27 cellular contexts compared by ENCODE assay signal in genomic region chr1:15148004-15148403, GRCh38. TPM values are rescaled to one million over a fixed set of nuclear protein-coding genes. Genes with fewer than 3 reads are reported as not detected.
DNase-seq lines count a peak whose midpoint lies in the region; ATAC-seq, FAIRE-seq and TF ChIP-seq lines count a peak whose summit lies in the region.
"Had no signal": no experiment of that assay in that cellular context is flagged by ENCODE, and none has a peak within 500 bp of the region (broad histone marks: within the 10 kb centered on the region; RNA-seq: fewer than 3 reads in every experiment).

No MANE protein-coding gene starts in this region.

- no peak overlapping the region for H3K9ac ChIP-seq in HepG2 (ENCODE audit: insufficient read depth, low read depth, low read length)
- H3K9ac ChIP-seq: BLaER1 treated with 17β-estradiol and CSF1 and Interleukin-3, amounts not matched to agents 10 nM and 100 nM had no signal

- no peak overlapping the region for H3K4me3 Mint-ChIP-seq in WTC11
- H3K4me3 Mint-ChIP-seq: CD14-positive monocyte; CD4-positive, alpha-beta T cell; CD8-positive, alpha-beta memory T cell; GM23338; H9 had no signal

- H3K27me3 ChIP-seq in HepG2 (ENCODE audit: control insufficient read depth in 1 of 2, insufficient read depth in 2 of 2, low read length in 2 of 2), result no peaks in the 10 kb centered on the region
- H3K27me3 ChIP-seq in right lobe of liver, result peaks cover 0 to 12% of the 10 kb centered on the region in 2 donors
- H3K27me3 ChIP-seq in body of pancreas, result no peaks in the 10 kb centered on the region
- H3K27me3 ChIP-seq in foreskin keratinocyte, result no peaks in the 10 kb centered on the region
- H3K27me3 ChIP-seq in left lung, result peaks cover 0 to 21% of the 10 kb centered on the region in 2 donors
- H3K27me3 ChIP-seq: BE2C had no signal

- WGBS in HepG2 (ENCODE audit: low lambda C conversion rate), result 93% methylated on average over 6 of the region's 6 CpGs
- 50% methylated on average over 3 of the region's 6 CpGs for WGBS in right lobe of liver (ENCODE audit: insufficient coverage, low coverage, low lambda C conversion rate, missing lambda C conversion rate)
- 82 to 84% methylated on average over 6 of the region's 6 CpGs for WGBS in body of pancreas, 2 donors

- no peaks in the 10 kb centered on the region for H3K36me3 Mint-ChIP-seq in WTC11
- H3K36me3 Mint-ChIP-seq: CD14-positive monocyte had no signal

- H3K9me3 ChIP-seq in HepG2 (ENCODE audit: low read length) (no peaks in the 10 kb centered on the region), right lobe of liver (no peaks in the 10 kb centered on the region), body of pancreas (no peaks in the 10 kb centered on the region), left lung (no peaks in the 10 kb centered on the region)
- H3K9me3 ChIP-seq: BE2C; BLaER1 treated with 17β-estradiol and CSF1 and Interleukin-3, amounts not matched to agents 10 nM and 100 nM had no signal

- H3K27me3 Mint-ChIP-seq in WTC11 (ENCODE audit: low read depth), result peaks cover 17% of the 10 kb centered on the region

- no peak overlapping the region for H3K27ac ChIP-seq in HepG2 (ENCODE audit: extremely low read length, insufficient read depth, low read length)
- no peak overlapping the region for H3K27ac ChIP-seq in right lobe of liver
- peak overlapping the region; percentile 29 to 76 (median 68) for H3K27ac ChIP-seq in body of pancreas
- peak overlapping the region; percentile 29 for H3K27ac ChIP-seq in foreskin keratinocyte
- no peak overlapping the region for H3K27ac ChIP-seq in left lung
- H3K27ac ChIP-seq: 22Rv1; BLaER1 treated with 17β-estradiol and CSF1 and Interleukin-3, amounts not matched to agents 10 nM and 100 nM had no signal

- POLR2A ChIA-PET in HepG2 (lab: Yijun Ruan, JAX), result no interaction called here
- POLR2A ChIA-PET in WTC11 (lab: Charles Lee), result no interaction called here

- no peaks in the 10 kb centered on the region for H4K20me1 ChIP-seq in HepG2 (ENCODE audit: insufficient read depth, low read length)

- DNase-seq in HepG2 (ENCODE audit: low spot score), result no peak
- DNase-seq in right lobe of liver, result no peak
- DNase-seq in body of pancreas, result no peak
- no peak for DNase-seq in foreskin keratinocyte
- DNase-seq in WTC11 (ENCODE audit: low spot score), result no peak
- DNase-seq in left lung, result no peak
- DNase-seq in activated CD4-positive, alpha-beta T cell treated with anti-CD3 and anti-CD28 coated beads for 48 hours, result no peak
- DNase-seq in OCI-M1 (lab: John Stamatoyannopoulos, UW), result no peak
- DNase-seq: ACHN; AML-193; BE2C; CD4-positive, alpha-beta T cell; CD8-positive, alpha-beta memory T cell; DMS 273 treated with DMSO at 0.1 percent for 48 hours; DMS79; EL; GDM1; H9 had no signal

- H3K4me3 ChIP-seq in HepG2 (replicated peaks in 1 of 3; ENCODE audit: insufficient read depth in 1 of 3, low read depth in 2 of 3, low read length in 3 of 3), result no peak overlapping the region
- no peak overlapping the region for H3K4me3 ChIP-seq in right lobe of liver
- no peak overlapping the region for H3K4me3 ChIP-seq in body of pancreas
- H3K4me3 ChIP-seq in left lung, result no peak overlapping the region
- H3K4me3 ChIP-seq: BLaER1 treated with 17β-estradiol and CSF1 and Interleukin-3, amounts not matched to agents 10 nM and 100 nM; GM12878; GM23338 had no signal

- TF ChIP-seq POLR2A in HepG2 (IDR thresholded peaks at IDR 0.05; ENCODE audit: insufficient read depth in 1 of 2, low read depth in 2 of 2, low read length in 2 of 2), result no peak
- TF ChIP-seq POLR2A in right lobe of liver (IDR thresholded peaks at IDR 0.05), result no peak
- no peak for TF ChIP-seq POLR2A in body of pancreas (IDR thresholded peaks at IDR 0.05)

- in situ Hi-C loops in HepG2 (cut with HindIII; ENCODE audit: extremely low pct_ligation_motif_present, low pct_unique_long_range_greater_than_20kb), result no loop called here

- no peak overlapping the region for H3K4me2 ChIP-seq in HepG2 (ENCODE audit: low read depth, low read length)
- H3K4me2 ChIP-seq: GM23338 had no signal

- no peak for FAIRE-seq in HepG2 (lab: Jason Lieb, UNC)
- FAIRE-seq: A204.1, D721Med, GM12878, GM19239 had no signal

- ATAC-seq in HepG2, result no peak
- no peak for ATAC-seq in right lobe of liver
- no peak for ATAC-seq in body of pancreas
- ATAC-seq in foreskin keratinocyte, result no peak
- ATAC-seq in WTC11, result no peak
- no peak for ATAC-seq in left lung
- ATAC-seq: GM12878, GM23338, HCT116 had no signal

- H3K27ac Mint-ChIP-seq in WTC11, result no peak overlapping the region
- H3K27ac Mint-ChIP-seq: CD4-positive, alpha-beta T cell; CD8-positive, alpha-beta memory T cell; GM23338; H9 had no signal

- H3K9me3 Mint-ChIP-seq in WTC11, result peaks cover 8% of the 10 kb centered on the region
- H3K9me3 Mint-ChIP-seq: CD4-positive, alpha-beta T cell; GM23338 had no signal

- H2AFZ ChIP-seq in HepG2 (ENCODE audit: low read length), result no peak overlapping the region
- H2AFZ ChIP-seq: GM23338 had no signal

- CTCF ChIA-PET in HepG2 (lab: Yijun Ruan, JAX; ENCODE audit: low intra/inter-chr PET ratio, low total read pairs), result no interaction called here
- CTCF ChIA-PET in WTC11 (lab: Charles Lee), result interaction anchor here (1.4 to 1.6 kb wide), 2 partner anchors 20 to 124 kb away, joined by 4 to 5 read pairs; no protein-coding TSS in a partner anchor

- BruUV-seq in HepG2 (replicated peaks; lab: Mats Ljungman, UMichigan), result no TSS peak

- no peak for TF ChIP-seq EP300 in HepG2 (IDR thresholded peaks at IDR 0.05; ENCODE audit: low read depth in 2 of 2, low read length in 2 of 2)
- no peak for TF ChIP-seq EP300 in HepG2 (CRISPR knock-in tag; IDR thresholded peaks at IDR 0.05; ENCODE audit: borderline replicate concordance)

- peaks cover 9% of the 10 kb centered on the region; the same call in 1 of the 2 replicates for H3K4me1 Mint-ChIP-seq in WTC11

- peaks cover 17% of the 10 kb centered on the region for H3K79me2 ChIP-seq in HepG2 (ENCODE audit: insufficient read depth, low read length)

- H3K4me1 ChIP-seq in HepG2 (ENCODE audit: insufficient read depth, low read length), result peaks cover 80% of the 10 kb centered on the region
- peaks cover 0 to 6% (median 3%) of the 10 kb centered on the region in 4 donors for H3K4me1 ChIP-seq in right lobe of liver
- H3K4me1 ChIP-seq in body of pancreas, result peaks cover 80% of the 10 kb centered on the region
- H3K4me1 ChIP-seq in foreskin keratinocyte, result peaks cover 6% of the 10 kb centered on the region
- H3K4me1 ChIP-seq in left lung, result peaks cover 9% of the 10 kb centered on the region in 2 donors

- intact Hi-C loops in HepG2 (cut with micrococcal nuclease; ENCODE audit: unreplicated experiment) (no loop called here), right lobe of liver (cut with DNase I) (no loop called here), body of pancreas (cut with DNase I) (no loop called here), left lung (cut with DNase I) (no loop called here)

- TF ChIP-seq CTCF in HepG2 (CRISPR knock-in tag; IDR thresholded peaks at IDR 0.05) (no peak), right lobe of liver (IDR thresholded peaks at IDR 0.05) (no peak), body of pancreas (IDR thresholded peaks at IDR 0.05) (no peak), foreskin keratinocyte (conservative IDR thresholded peaks at IDR 0.05) (no peak), WTC11 (IDR thresholded peaks at IDR 0.05) (no peak), left lung (IDR thresholded peaks at IDR 0.05) (no peak)

- TF ChIP-seq RAD21 in HepG2 (CRISPR knock-in tag; IDR thresholded peaks at IDR 0.05), result no peak

- peaks cover 2 to 5% of the 10 kb centered on the region in 2 experiments; a peak in 1 of 5 replicates for H3K36me3 ChIP-seq in HepG2 (replicated peaks in 1 of 2; ENCODE audit: control insufficient read depth in 1 of 2, insufficient read depth in 2 of 2, low read length in 2 of 2)
- no peaks in the 10 kb centered on the region for H3K36me3 ChIP-seq in right lobe of liver
- no peaks in the 10 kb centered on the region for H3K36me3 ChIP-seq in body of pancreas (replicated peaks in 1 of 2; ENCODE audit: insufficient read depth in 1 of 2, low read depth in 2 of 2)
- H3K36me3 ChIP-seq in left lung, result no peaks in the 10 kb centered on the region
- H3K36me3 ChIP-seq: BE2C; BLaER1 treated with 17β-estradiol and CSF1 and Interleukin-3, amounts not matched to agents 10 nM and 100 nM had no signal

TF ChIP-seq in HepG2, 621 proteins besides CTCF, POLR2A, EP300 and RAD21 (continues in another document):
- TF ChIP-seq TARDBP (CRISPR knock-in tag; IDR thresholded peaks at IDR 0.05) (no peak), SRSF1 (optimal IDR thresholded peaks at IDR 0.05; ENCODE audit: low read depth, low read length) (no peak)

RNA-seq across cellular contexts. Expression of gene TMEM51, which starts 5.5 kb away (rescaled TPM):
- total RNA-seq in HepG2 (2016; rRNA removed; fragmentation: Illumina TruSeq; extraction: Trizol) (6.3 and 12.2 TPM in 2 replicates), right lobe of liver (1 to 10 TPM; 1.3 to 5.4 (median 1.9) TPM), body of pancreas (10 to 100 TPM; 26.5 to 36.9 TPM), foreskin keratinocyte (15.4 and 18.1 TPM in 2 replicates), WTC11 (2021) (9.2 to 10.4 TPM (median 9.4 TPM) in 3 replicates), left lung (10 to 100 TPM; 17.9 TPM)
- total RNA-seq in HepG2 (2016; cell fraction: cytosol; rRNA removed; fragmentation: Illumina TruSeq; extraction: Trizol; ENCODE audit: low read depth), result 2.6 and 2.8 TPM in 2 replicates
- 7.0 and 9.8 TPM in 2 replicates for total RNA-seq in HepG2 (2016; cell fraction: insoluble cytoplasmic fraction; rRNA removed; fragmentation: Illumina TruSeq; extraction: Trizol)
- total RNA-seq in HepG2 (2016; cell fraction: membrane; rRNA removed; fragmentation: Illumina TruSeq; extraction: Trizol), result 5.3 and 6.5 TPM in 2 replicates
- total RNA-seq in HepG2 (2016; cell fraction: nucleus; rRNA removed; fragmentation: Illumina TruSeq; extraction: Trizol), result 9.7 and 11.5 TPM in 2 replicates
- polyA plus RNA-seq in HepG2 (2011; rRNA removed) (18.5 and 22.3 TPM in 2 replicates), foreskin keratinocyte (19.2 and 19.5 TPM in 2 replicates)
- polyA plus RNA-seq in HepG2 (2011; cell fraction: cytosol; rRNA removed), result 20.1 and 23.4 TPM in 2 replicates
- polyA plus RNA-seq in HepG2 (2011; cell fraction: nucleus; rRNA removed), result 14.3 and 18.6 TPM in 2 replicates
- 8.0 and 11.2 TPM in 2 replicates for polyA plus RNA-seq in HepG2 (2012)
- 1.9 and 2.3 TPM in 2 replicates for polyA plus RNA-seq in HepG2 (2016; cell fraction: cytosol; fragmentation: Illumina TruSeq; extraction: Trizol; ENCODE audit: low read depth)
- polyA plus RNA-seq in HepG2 (2016; cell fraction: insoluble cytoplasmic fraction; fragmentation: Illumina TruSeq; extraction: Trizol; ENCODE audit: low read depth), result 8.4 and 8.6 TPM in 2 replicates
- polyA plus RNA-seq in HepG2 (2016; cell fraction: membrane; fragmentation: Illumina TruSeq; extraction: Trizol; ENCODE audit: low read depth), result 3.7 and 4.9 TPM in 2 replicates
- polyA plus RNA-seq in HepG2 (2016; cell fraction: nucleus; fragmentation: Illumina TruSeq; extraction: Trizol; ENCODE audit: insufficient read depth, low read depth), result 23.6 and 23.8 TPM in 2 replicates
- 3.2 and 18.3 TPM in 2 replicates for polyA minus RNA-seq in HepG2 (2011; rRNA and poly(A)+ RNA removed; ENCODE audit: low replicate concordance)
- 8.7 and 9.4 TPM in 2 replicates for polyA minus RNA-seq in HepG2 (2011; cell fraction: cytosol; rRNA and poly(A)+ RNA removed)
- 8.6 and 9.4 TPM in 2 replicates for polyA minus RNA-seq in HepG2 (2011; cell fraction: nucleus; rRNA and poly(A)+ RNA removed)
- total RNA-seq: CD4-positive, alpha-beta T cell had no signal
- polyA plus RNA-seq: CD8-positive, alpha-beta memory T cell had no signal

Comparison
In these comparisons a context has a peak if more than half of its experiments do, and no peak if none do; other contexts are left out.
1. H3K27ac ChIP-seq: peak in body of pancreas (4 of 4) and foreskin keratinocyte (single experiment); none in HepG2 (single experiment), right lobe of liver (0 of 3) and left lung (0 of 2).